In genomic region chr5:138065102-138065501, GRCh38 we compare ENCODE assay signal across 12 cellular contexts. TPM values are rescaled to one million over a fixed set of nuclear protein-coding genes. Genes with fewer than 3 reads are reported as not detected.
DNase-seq lines count a peak whose midpoint lies in the region; ATAC-seq and TF ChIP-seq lines count a peak whose summit lies in the region.
"Had no signal": no experiment of that assay in that cellular context is flagged by ENCODE, and none has a peak within 500 bp of the region (broad histone marks: within the 10 kb centered on the region; RNA-seq: fewer than 3 reads in every experiment).

No MANE protein-coding gene starts in this region.

- CTCF ChIA-PET in CD4-positive, alpha-beta T cell (lab: Charles Lee) = interaction anchor here (0.8 to 1.1 kb wide), 3 partner anchors 21 to 436 kb away, joined by 3 to 4 read pairs (median 4); no protein-coding TSS in a partner anchor
- CTCF ChIA-PET in activated CD8-positive, alpha-beta memory T cell treated with anti-CD3 and anti-CD28 coated beads, Interleukin-2, amount 10 ng/mL, durations not matched to agents 7 days and 5 days (lab: Charles Lee) = interaction anchor here (0.8 to 10.3 kb wide), 8 partner anchors 9 to 436 kb away, joined by 3 to 244 read pairs (median 9); partner anchors contain the start of gene FAM13B

- H3K36me3 Mint-ChIP-seq in CD4-positive, alpha-beta T cell (ENCODE audit: low read depth) = no peaks in the 10 kb centered on the region
- H3K36me3 Mint-ChIP-seq in activated CD8-positive, alpha-beta memory T cell treated with anti-CD3 and anti-CD28 coated beads, Interleukin-2, amount 10 ng/mL, durations not matched to agents 7 days and 5 days = no peaks in the 10 kb centered on the region
- H3K36me3 Mint-ChIP-seq: CD4-positive, CD25-positive, alpha-beta regulatory T cell had no signal

- H3K36me3 ChIP-seq in body of pancreas (replicated peaks in 1 of 2; ENCODE audit: insufficient read depth in 1 of 2, low read depth in 2 of 2) = no peaks in the 10 kb centered on the region
- H3K36me3 ChIP-seq in osteoblast (ENCODE audit: insufficient read depth, low read length) = no peaks in the 10 kb centered on the region
- H3K36me3 ChIP-seq: right lobe of liver had no signal

- H3K9me3 ChIP-seq in body of pancreas = no peaks in the 10 kb centered on the region
- H3K9me3 ChIP-seq in osteoblast (ENCODE audit: low read depth, low read length) = no peaks in the 10 kb centered on the region
- no peaks in the 10 kb centered on the region for H3K9me3 ChIP-seq in CD4-positive, alpha-beta T cell (ENCODE audit: control insufficient read depth, low read length)
- H3K9me3 ChIP-seq: right lobe of liver had no signal

- no peak overlapping the region for H2AFZ ChIP-seq in osteoblast (ENCODE audit: low read length)

- H4K20me1 ChIP-seq in osteoblast (ENCODE audit: insufficient read depth, low read length) = no peaks in the 10 kb centered on the region

- H3K4me3 Mint-ChIP-seq in CD4-positive, alpha-beta T cell = no peak overlapping the region
- H3K4me3 Mint-ChIP-seq in activated CD8-positive, alpha-beta memory T cell treated with anti-CD3 and anti-CD28 coated beads, Interleukin-2, amount 10 ng/mL, durations not matched to agents 7 days and 5 days = no peak overlapping the region
- H3K4me3 Mint-ChIP-seq: CD4-positive, CD25-positive, alpha-beta regulatory T cell had no signal

- no peak overlapping the region for H3K27ac Mint-ChIP-seq in CD4-positive, alpha-beta T cell
- no peak overlapping the region for H3K27ac Mint-ChIP-seq in activated CD8-positive, alpha-beta memory T cell treated with anti-CD3 and anti-CD28 coated beads, Interleukin-2, amount 10 ng/mL, durations not matched to agents 7 days and 5 days

- H3K27ac ChIP-seq in body of pancreas (no peak overlapping the region), osteoblast (ENCODE audit: low read depth, low read length) (no peak overlapping the region)
- H3K27ac ChIP-seq in CD4-positive, alpha-beta T cell (ENCODE audit: low read depth, low read length) = no peak overlapping the region
- H3K27ac ChIP-seq: right lobe of liver had no signal

- H3K4me3 ChIP-seq in body of pancreas (no peak overlapping the region), osteoblast (ENCODE audit: insufficient read depth, low read length) (no peak overlapping the region)
- H3K4me3 ChIP-seq: right lobe of liver had no signal

- H3K4me1 Mint-ChIP-seq in CD4-positive, alpha-beta T cell (ENCODE audit: low read depth) = peaks cover 6% of the 10 kb centered on the region
- H3K4me1 Mint-ChIP-seq in activated CD8-positive, alpha-beta memory T cell treated with anti-CD3 and anti-CD28 coated beads, Interleukin-2, amount 10 ng/mL, durations not matched to agents 7 days and 5 days = peaks cover 10% of the 10 kb centered on the region

- TF ChIP-seq POLR2A in body of pancreas (IDR thresholded peaks at IDR 0.05) = no peak

- intact Hi-C loops in body of pancreas (cut with DNase I) = no loop called here
- intact Hi-C loops in CD4-positive, alpha-beta T cell (cut with DNase I, micrococcal nuclease) = loop anchor here in 1 of 2 experiments (5.0 kb wide), 1 partner anchor 283 kb away; no protein-coding TSS in a partner anchor

- H3K27me3 Mint-ChIP-seq in CD4-positive, alpha-beta T cell = no peaks in the 10 kb centered on the region
- H3K27me3 Mint-ChIP-seq in activated CD8-positive, alpha-beta memory T cell treated with anti-CD3 and anti-CD28 coated beads, Interleukin-2, amount 10 ng/mL, durations not matched to agents 7 days and 5 days = peaks cover 2% of the 10 kb centered on the region
- H3K27me3 Mint-ChIP-seq: CD4-positive, CD25-positive, alpha-beta regulatory T cell had no signal

- no peak overlapping the region for H3K4me2 ChIP-seq in osteoblast (ENCODE audit: insufficient read depth, low read length)

- TF ChIP-seq CTCF in body of pancreas (IDR thresholded peaks at IDR 0.05) = peak in 4 of 7 experiments; percentile 3 to 37 (median 22)
- peak; percentile 25 for TF ChIP-seq CTCF in osteoblast (IDR thresholded peaks at IDR 0.05; ENCODE audit: extremely low read depth, low read depth, low read length)
- no peak for TF ChIP-seq CTCF in CD4-positive, alpha-beta T cell (IDR thresholded peaks at IDR 0.05)

- peak; percentile 15 to 17 for DNase-seq in activated CD4-positive, alpha-beta T cell treated with anti-CD3 and anti-CD28 coated beads, Interleukin-2, amount 50 U/mL, for 48 hours
- DNase-seq in activated CD4-positive, alpha-beta T cell treated with anti-CD3 and anti-CD28 coated beads for 4 hours = no peak
- DNase-seq in HT-29 (ENCODE audit: low spot score) (peak; percentile 13), body of pancreas (peak in 2 of 4 donors; percentile 17 to 40), osteoblast (ENCODE audit: insufficient read length, low spot score, missing footprints) (no peak)
- no peak for DNase-seq in CD4-positive, alpha-beta T cell
- DNase-seq in activated CD8-positive, alpha-beta memory T cell treated with anti-CD3 and anti-CD28 coated beads, Interleukin-2, amount 10 ng/mL, durations not matched to agents 7 days and 5 days = no peak
- DNase-seq: CD4-positive, CD25-positive, alpha-beta regulatory T cell; right lobe of liver; stimulated activated naive CD4-positive, alpha-beta T cell had no signal

- POLR2A ChIA-PET in CD4-positive, alpha-beta T cell (lab: Charles Lee) = interaction anchor here (0.7 kb wide), 1 partner anchor 23 kb away, joined by 3 read pairs; no protein-coding TSS in a partner anchor

- ATAC-seq in body of pancreas = no peak
- ATAC-seq in CD4-positive, alpha-beta T cell (ENCODE audit: poor library complexity) = no peak
- ATAC-seq in GM18519 (IDR thresholded peaks at IDR 0.05; ENCODE audit: low FRiP score, unreplicated experiment) = no peak
- ATAC-seq in activated CD8-positive, alpha-beta memory T cell treated with anti-CD3 and anti-CD28 coated beads, Interleukin-2, amount 10 ng/mL, durations not matched to agents 7 days and 5 days = no peak

- 64 to 71% methylated on average over 5 of the region's 5 CpGs for WGBS in body of pancreas, 2 donors

- H3K4me1 ChIP-seq in body of pancreas (no peaks in the 10 kb centered on the region), osteoblast (ENCODE audit: insufficient read depth, low read length) (no peaks in the 10 kb centered on the region)
- H3K4me1 ChIP-seq: right lobe of liver had no signal

- no peaks in the 10 kb centered on the region for H3K79me2 ChIP-seq in osteoblast (ENCODE audit: insufficient read depth, low read length)

- H3K27me3 ChIP-seq in body of pancreas = no peaks in the 10 kb centered on the region
- H3K27me3 ChIP-seq in osteoblast (ENCODE audit: insufficient read depth, low read length) = no peaks in the 10 kb centered on the region
- no peaks in the 10 kb centered on the region for H3K27me3 ChIP-seq in CD4-positive, alpha-beta T cell (ENCODE audit: control insufficient read depth, insufficient read depth, low read length)
- H3K27me3 ChIP-seq: right lobe of liver had no signal

- H3K9me3 Mint-ChIP-seq in CD4-positive, alpha-beta T cell = no peaks in the 10 kb centered on the region
- no peaks in the 10 kb centered on the region for H3K9me3 Mint-ChIP-seq in activated CD8-positive, alpha-beta memory T cell treated with anti-CD3 and anti-CD28 coated beads, Interleukin-2, amount 10 ng/mL, durations not matched to agents 7 days and 5 days (ENCODE audit: low read depth)
- H3K9me3 Mint-ChIP-seq: CD4-positive, CD25-positive, alpha-beta regulatory T cell had no signal

RNA-seq across cellular contexts. Expression of gene WNT8A, which starts 18.7 kb away (rescaled TPM):
- not detected in 2 replicates for total RNA-seq in HT-29 (2014; rRNA removed; shearing (Covaris generic))
- total RNA-seq in body of pancreas (not detected), osteoblast (not detected in 2 replicates)
- total RNA-seq in CD4-positive, alpha-beta T cell = not detected
- total RNA-seq in activated CD8-positive, alpha-beta memory T cell treated with anti-CD3 and anti-CD28 coated beads, Interleukin-2, amount 10 ng/mL, durations not matched to agents 7 days and 5 days = not detected
- total RNA-seq: CD4-positive, CD25-positive, alpha-beta regulatory T cell; right lobe of liver; RPMI7951 had no signal

RNA-seq across cellular contexts. Expression of gene FAM13B, which starts 32.2 kb away (rescaled TPM):
- total RNA-seq in HT-29 (2014; rRNA removed; shearing (Covaris generic)) = 6.6 and 15.2 TPM in 2 replicates
- 10 to 100 TPM; 25.9 to 53.7 TPM for total RNA-seq in body of pancreas
- 55.7 and 59.7 TPM in 2 replicates for total RNA-seq in osteoblast
- total RNA-seq in CD4-positive, alpha-beta T cell = 10 to 100 TPM; 33.1 to 36.7 TPM
- 10 to 100 TPM; 31.4 to 38.8 TPM for total RNA-seq in activated CD8-positive, alpha-beta memory T cell treated with anti-CD3 and anti-CD28 coated beads, Interleukin-2, amount 10 ng/mL, durations not matched to agents 7 days and 5 days

Comparison
In these comparisons a context has a peak if more than half of its experiments do, and no peak if none do; other contexts are left out.
1. DNase-seq: peak in activated CD4-positive, alpha-beta T cell treated with anti-CD3 and anti-CD28 coated beads, Interleukin-2, amount 50 U/mL, for 48 hours (2 of 2) and HT-29 (single experiment); none in activated CD4-positive, alpha-beta T cell treated with anti-CD3 and anti-CD28 coated beads for 4 hours (0 of 2), osteoblast (single experiment), CD4-positive, alpha-beta T cell (0 of 10) and activated CD8-positive, alpha-beta memory T cell treated with anti-CD3 and anti-CD28 coated beads, Interleukin-2, amount 10 ng/mL, durations not matched to agents 7 days and 5 days (single experiment).